1 cellular context compared by ENCODE assay signal in the genomic region with DNA sequence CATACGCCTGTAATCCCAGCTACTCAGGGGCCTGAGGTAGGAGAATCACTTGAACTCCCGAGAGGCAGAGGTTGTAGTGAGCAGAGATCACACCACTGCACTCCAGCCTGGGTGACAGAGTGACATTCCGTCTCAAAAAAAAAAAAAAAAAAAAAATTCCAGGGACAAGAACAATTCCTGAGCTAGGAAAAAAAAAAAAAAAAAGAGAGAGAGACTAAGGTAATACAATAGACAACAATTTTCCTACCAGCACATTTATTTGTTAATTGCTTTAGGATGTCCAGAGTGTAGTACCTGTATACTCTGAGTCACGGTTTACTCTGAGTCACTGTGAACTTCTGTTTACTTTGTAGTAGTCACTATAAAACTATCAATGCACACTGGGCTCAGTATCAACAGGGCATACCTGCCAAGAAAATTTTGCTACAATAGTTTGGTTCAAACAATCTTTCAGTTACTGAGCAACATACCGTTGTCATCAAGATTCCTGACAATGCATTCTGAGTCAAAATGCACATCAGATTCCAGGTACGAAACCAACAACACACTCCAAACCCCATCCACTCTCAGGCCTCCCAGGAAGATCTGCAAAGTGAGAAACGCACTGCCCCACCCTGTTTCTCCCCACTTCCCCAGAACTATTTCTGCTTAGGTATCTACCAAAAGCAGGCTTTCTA.
TF ChIP-seq lines count a peak whose summit lies in the region.

No MANE protein-coding gene starts in this region.

TF ChIP-seq in HepG2, 621 proteins besides CTCF, POLR2A, EP300 and RAD21 (continued from another document and continues in another):
- TF ChIP-seq, protein P1, sequence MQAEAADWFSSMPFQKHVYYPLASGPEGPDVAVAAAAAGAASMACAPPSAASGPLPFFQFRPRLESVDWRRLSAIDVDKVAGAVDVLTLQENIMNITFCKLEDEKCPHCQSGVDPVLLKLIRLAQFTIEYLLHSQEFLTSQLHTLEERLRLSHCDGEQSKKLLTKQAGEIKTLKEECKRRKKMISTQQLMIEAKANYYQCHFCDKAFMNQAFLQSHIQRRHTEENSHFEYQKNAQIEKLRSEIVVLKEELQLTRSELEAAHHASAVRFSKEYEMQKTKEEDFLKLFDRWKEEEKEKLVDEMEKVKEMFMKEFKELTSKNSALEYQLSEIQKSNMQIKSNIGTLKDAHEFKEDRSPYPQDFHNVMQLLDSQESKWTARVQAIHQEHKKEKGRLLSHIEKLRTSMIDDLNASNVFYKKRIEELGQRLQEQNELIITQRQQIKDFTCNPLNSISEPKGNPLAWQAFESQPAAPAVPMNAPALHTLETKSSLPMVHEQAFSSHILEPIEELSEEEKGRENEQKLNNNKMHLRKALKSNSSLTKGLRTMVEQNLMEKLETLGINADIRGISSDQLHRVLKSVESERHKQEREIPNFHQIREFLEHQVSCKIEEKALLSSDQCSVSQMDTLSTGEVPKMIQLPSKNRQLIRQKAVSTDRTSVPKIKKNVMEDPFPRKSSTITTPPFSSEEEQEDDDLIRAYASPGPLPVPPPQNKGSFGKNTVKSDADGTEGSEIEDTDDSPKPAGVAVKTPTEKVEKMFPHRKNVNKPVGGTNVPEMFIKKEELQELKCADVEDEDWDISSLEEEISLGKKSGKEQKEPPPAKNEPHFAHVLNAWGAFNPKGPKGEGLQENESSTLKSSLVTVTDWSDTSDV (CRISPR knock-in tag; IDR thresholded peaks at IDR 0.05): no peak
- no peak for TF ChIP-seq ZNF629 (CRISPR knock-in tag; conservative IDR thresholded peaks at IDR 0.05)
- TF ChIP-seq, protein P2, sequence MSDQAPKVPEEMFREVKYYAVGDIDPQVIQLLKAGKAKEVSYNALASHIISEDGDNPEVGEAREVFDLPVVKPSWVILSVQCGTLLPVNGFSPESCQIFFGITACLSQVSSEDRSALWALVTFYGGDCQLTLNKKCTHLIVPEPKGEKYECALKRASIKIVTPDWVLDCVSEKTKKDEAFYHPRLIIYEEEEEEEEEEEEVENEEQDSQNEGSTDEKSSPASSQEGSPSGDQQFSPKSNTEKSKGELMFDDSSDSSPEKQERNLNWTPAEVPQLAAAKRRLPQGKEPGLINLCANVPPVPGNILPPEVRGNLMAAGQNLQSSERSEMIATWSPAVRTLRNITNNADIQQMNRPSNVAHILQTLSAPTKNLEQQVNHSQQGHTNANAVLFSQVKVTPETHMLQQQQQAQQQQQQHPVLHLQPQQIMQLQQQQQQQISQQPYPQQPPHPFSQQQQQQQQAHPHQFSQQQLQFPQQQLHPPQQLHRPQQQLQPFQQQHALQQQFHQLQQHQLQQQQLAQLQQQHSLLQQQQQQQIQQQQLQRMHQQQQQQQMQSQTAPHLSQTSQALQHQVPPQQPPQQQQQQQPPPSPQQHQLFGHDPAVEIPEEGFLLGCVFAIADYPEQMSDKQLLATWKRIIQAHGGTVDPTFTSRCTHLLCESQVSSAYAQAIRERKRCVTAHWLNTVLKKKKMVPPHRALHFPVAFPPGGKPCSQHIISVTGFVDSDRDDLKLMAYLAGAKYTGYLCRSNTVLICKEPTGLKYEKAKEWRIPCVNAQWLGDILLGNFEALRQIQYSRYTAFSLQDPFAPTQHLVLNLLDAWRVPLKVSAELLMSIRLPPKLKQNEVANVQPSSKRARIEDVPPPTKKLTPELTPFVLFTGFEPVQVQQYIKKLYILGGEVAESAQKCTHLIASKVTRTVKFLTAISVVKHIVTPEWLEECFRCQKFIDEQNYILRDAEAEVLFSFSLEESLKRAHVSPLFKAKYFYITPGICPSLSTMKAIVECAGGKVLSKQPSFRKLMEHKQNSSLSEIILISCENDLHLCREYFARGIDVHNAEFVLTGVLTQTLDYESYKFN (CRISPR knock-in tag; conservative IDR thresholded peaks at IDR 0.05): peak; percentile 42; the same call in 1 of the 2 replicates
- no peak for TF ChIP-seq KLF12 (CRISPR knock-in tag; IDR thresholded peaks at IDR 0.05; ENCODE audit: borderline replicate concordance)
- TF ChIP-seq CHCHD3 (CRISPR knock-in tag; IDR thresholded peaks at IDR 0.05): no peak
- TF ChIP-seq FOSL1 (CRISPR knock-in tag; IDR thresholded peaks at IDR 0.05; ENCODE audit: borderline replicate concordance): peak; percentile 91
- TF ChIP-seq, protein P3, sequence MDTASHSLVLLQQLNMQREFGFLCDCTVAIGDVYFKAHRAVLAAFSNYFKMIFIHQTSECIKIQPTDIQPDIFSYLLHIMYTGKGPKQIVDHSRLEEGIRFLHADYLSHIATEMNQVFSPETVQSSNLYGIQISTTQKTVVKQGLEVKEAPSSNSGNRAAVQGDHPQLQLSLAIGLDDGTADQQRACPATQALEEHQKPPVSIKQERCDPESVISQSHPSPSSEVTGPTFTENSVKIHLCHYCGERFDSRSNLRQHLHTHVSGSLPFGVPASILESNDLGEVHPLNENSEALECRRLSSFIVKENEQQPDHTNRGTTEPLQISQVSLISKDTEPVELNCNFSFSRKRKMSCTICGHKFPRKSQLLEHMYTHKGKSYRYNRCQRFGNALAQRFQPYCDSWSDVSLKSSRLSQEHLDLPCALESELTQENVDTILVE (CRISPR knock-in tag; IDR thresholded peaks at IDR 0.05): no peak
- peak; percentile 26; the same call in 1 of the 2 replicates for TF ChIP-seq KAT7 (CRISPR knock-in tag; IDR thresholded peaks at IDR 0.05; ENCODE audit: borderline replicate concordance)
- no peak for TF ChIP-seq TAF1 (CRISPR knock-in tag; IDR thresholded peaks at IDR 0.05)
- TF ChIP-seq ZNF605 (CRISPR knock-in tag; IDR thresholded peaks at IDR 0.05): no peak
- TF ChIP-seq HMGA1 (CRISPR knock-in tag; conservative IDR thresholded peaks at IDR 0.05): no peak
- no peak for TF ChIP-seq ZNF30 (CRISPR knock-in tag; IDR thresholded peaks at IDR 0.05)
- peak; percentile 17; the same call in 1 of the 2 replicates for TF ChIP-seq ETV5 (CRISPR knock-in tag; IDR thresholded peaks at IDR 0.05; ENCODE audit: borderline replicate concordance)
- peak; percentile 44 for TF ChIP-seq ZEB1 (IDR thresholded peaks at IDR 0.05; ENCODE audit: insufficient replicate concordance, low read depth)
- TF ChIP-seq, protein P4, sequence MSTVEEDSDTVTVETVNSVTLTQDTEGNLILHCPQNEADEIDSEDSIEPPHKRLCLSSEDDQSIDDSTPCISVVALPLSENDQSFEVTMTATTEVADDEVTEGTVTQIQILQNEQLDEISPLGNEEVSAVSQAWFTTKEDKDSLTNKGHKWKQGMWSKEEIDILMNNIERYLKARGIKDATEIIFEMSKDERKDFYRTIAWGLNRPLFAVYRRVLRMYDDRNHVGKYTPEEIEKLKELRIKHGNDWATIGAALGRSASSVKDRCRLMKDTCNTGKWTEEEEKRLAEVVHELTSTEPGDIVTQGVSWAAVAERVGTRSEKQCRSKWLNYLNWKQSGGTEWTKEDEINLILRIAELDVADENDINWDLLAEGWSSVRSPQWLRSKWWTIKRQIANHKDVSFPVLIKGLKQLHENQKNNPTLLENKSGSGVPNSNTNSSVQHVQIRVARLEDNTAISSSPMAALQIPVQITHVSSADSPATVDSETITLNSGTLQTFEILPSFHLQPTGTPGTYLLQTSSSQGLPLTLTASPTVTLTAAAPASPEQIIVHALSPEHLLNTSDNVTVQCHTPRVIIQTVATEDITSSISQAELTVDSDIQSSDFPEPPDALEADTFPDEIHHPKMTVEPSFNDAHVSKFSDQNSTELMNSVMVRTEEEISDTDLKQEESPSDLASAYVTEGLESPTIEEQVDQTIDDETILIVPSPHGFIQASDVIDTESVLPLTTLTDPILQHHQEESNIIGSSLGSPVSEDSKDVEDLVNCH (CRISPR knock-in tag; IDR thresholded peaks at IDR 0.05): no peak
- TF ChIP-seq, protein P5, sequence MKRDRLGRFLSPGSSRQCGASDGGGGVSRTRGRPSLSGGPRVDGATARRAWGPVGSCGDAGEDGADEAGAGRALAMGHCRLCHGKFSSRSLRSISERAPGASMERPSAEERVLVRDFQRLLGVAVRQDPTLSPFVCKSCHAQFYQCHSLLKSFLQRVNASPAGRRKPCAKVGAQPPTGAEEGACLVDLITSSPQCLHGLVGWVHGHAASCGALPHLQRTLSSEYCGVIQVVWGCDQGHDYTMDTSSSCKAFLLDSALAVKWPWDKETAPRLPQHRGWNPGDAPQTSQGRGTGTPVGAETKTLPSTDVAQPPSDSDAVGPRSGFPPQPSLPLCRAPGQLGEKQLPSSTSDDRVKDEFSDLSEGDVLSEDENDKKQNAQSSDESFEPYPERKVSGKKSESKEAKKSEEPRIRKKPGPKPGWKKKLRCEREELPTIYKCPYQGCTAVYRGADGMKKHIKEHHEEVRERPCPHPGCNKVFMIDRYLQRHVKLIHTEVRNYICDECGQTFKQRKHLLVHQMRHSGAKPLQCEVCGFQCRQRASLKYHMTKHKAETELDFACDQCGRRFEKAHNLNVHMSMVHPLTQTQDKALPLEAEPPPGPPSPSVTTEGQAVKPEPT (CRISPR knock-in tag; IDR thresholded peaks at IDR 0.05; ENCODE audit: low read depth): no peak
- TF ChIP-seq ZNF329 (CRISPR knock-in tag; IDR thresholded peaks at IDR 0.05; ENCODE audit: low read depth): no peak
- 0 out of 2 replicates have a peak, but pooled peaks have one; percentile 30 for TF ChIP-seq GFI1 (CRISPR knock-in tag; IDR thresholded peaks at IDR 0.05; ENCODE audit: borderline replicate concordance)
- TF ChIP-seq NCOR1 (IDR thresholded peaks at IDR 0.05; ENCODE audit: borderline replicate concordance, low read length): peak; percentile 69; the same call in 1 of the 2 replicates
- TF ChIP-seq ZKSCAN8 (CRISPR knock-in tag; IDR thresholded peaks at IDR 0.05; ENCODE audit: borderline replicate concordance): peak; percentile 78; the same call in 1 of the 2 replicates
- TF ChIP-seq RELA (CRISPR knock-in tag; IDR thresholded peaks at IDR 0.05): no peak
- TF ChIP-seq, protein P6, sequence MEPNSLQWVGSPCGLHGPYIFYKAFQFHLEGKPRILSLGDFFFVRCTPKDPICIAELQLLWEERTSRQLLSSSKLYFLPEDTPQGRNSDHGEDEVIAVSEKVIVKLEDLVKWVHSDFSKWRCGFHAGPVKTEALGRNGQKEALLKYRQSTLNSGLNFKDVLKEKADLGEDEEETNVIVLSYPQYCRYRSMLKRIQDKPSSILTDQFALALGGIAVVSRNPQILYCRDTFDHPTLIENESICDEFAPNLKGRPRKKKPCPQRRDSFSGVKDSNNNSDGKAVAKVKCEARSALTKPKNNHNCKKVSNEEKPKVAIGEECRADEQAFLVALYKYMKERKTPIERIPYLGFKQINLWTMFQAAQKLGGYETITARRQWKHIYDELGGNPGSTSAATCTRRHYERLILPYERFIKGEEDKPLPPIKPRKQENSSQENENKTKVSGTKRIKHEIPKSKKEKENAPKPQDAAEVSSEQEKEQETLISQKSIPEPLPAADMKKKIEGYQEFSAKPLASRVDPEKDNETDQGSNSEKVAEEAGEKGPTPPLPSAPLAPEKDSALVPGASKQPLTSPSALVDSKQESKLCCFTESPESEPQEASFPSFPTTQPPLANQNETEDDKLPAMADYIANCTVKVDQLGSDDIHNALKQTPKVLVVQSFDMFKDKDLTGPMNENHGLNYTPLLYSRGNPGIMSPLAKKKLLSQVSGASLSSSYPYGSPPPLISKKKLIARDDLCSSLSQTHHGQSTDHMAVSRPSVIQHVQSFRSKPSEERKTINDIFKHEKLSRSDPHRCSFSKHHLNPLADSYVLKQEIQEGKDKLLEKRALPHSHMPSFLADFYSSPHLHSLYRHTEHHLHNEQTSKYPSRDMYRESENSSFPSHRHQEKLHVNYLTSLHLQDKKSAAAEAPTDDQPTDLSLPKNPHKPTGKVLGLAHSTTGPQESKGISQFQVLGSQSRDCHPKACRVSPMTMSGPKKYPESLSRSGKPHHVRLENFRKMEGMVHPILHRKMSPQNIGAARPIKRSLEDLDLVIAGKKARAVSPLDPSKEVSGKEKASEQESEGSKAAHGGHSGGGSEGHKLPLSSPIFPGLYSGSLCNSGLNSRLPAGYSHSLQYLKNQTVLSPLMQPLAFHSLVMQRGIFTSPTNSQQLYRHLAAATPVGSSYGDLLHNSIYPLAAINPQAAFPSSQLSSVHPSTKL (CRISPR knock-in tag; IDR thresholded peaks at IDR 0.05): peak; percentile 87
- TF ChIP-seq ZNF792 (CRISPR knock-in tag; IDR thresholded peaks at IDR 0.05): 0 out of 2 replicates have a peak, but pooled peaks have one; percentile 39
- TF ChIP-seq KLF13 (CRISPR knock-in tag; IDR thresholded peaks at IDR 0.05): no peak
- no peak for TF ChIP-seq CCDC6 (CRISPR knock-in tag; IDR thresholded peaks at IDR 0.05)
- no peak for TF ChIP-seq SCMH1 (CRISPR knock-in tag; IDR thresholded peaks at IDR 0.05; ENCODE audit: borderline replicate concordance)
- TF ChIP-seq NR2F2 (IDR thresholded peaks at IDR 0.05; ENCODE audit: borderline replicate concordance, low read depth): no peak
- TF ChIP-seq ZNF441 (CRISPR knock-in tag; IDR thresholded peaks at IDR 0.05; ENCODE audit: borderline replicate concordance): no peak
- no peak for TF ChIP-seq ZBTB21 (CRISPR knock-in tag; IDR thresholded peaks at IDR 0.05)
- TF ChIP-seq ZSCAN20 (CRISPR knock-in tag; IDR thresholded peaks at IDR 0.05; ENCODE audit: borderline replicate concordance): no peak
- peak; percentile 54; the same call in 1 of the 2 replicates for TF ChIP-seq TBX2 (CRISPR knock-in tag; IDR thresholded peaks at IDR 0.05; ENCODE audit: borderline replicate concordance)
- no peak for TF ChIP-seq CENPX (CRISPR knock-in tag; IDR thresholded peaks at IDR 0.05)
- TF ChIP-seq, protein P7, sequence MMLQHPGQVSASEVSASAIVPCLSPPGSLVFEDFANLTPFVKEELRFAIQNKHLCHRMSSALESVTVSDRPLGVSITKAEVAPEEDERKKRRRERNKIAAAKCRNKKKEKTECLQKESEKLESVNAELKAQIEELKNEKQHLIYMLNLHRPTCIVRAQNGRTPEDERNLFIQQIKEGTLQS (CRISPR knock-in tag; IDR thresholded peaks at IDR 0.05): peak; percentile 76; the same call in 1 of the 2 replicates
- TF ChIP-seq NFKB2 (CRISPR knock-in tag; IDR thresholded peaks at IDR 0.05; ENCODE audit: borderline replicate concordance): no peak
- TF ChIP-seq PRPF4 (IDR thresholded peaks at IDR 0.05; ENCODE audit: low read depth, low read length, poor library complexity, severe bottlenecking): no peak
- TF ChIP-seq, protein P8, sequence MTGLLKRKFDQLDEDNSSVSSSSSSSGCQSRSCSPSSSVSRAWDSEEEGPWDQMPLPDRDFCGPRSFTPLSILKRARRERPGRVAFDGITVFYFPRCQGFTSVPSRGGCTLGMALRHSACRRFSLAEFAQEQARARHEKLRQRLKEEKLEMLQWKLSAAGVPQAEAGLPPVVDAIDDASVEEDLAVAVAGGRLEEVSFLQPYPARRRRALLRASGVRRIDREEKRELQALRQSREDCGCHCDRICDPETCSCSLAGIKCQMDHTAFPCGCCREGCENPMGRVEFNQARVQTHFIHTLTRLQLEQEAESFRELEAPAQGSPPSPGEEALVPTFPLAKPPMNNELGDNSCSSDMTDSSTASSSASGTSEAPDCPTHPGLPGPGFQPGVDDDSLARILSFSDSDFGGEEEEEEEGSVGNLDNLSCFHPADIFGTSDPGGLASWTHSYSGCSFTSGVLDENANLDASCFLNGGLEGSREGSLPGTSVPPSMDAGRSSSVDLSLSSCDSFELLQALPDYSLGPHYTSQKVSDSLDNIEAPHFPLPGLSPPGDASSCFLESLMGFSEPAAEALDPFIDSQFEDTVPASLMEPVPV (CRISPR knock-in tag; IDR thresholded peaks at IDR 0.05): no peak
- TF ChIP-seq, protein P9, sequence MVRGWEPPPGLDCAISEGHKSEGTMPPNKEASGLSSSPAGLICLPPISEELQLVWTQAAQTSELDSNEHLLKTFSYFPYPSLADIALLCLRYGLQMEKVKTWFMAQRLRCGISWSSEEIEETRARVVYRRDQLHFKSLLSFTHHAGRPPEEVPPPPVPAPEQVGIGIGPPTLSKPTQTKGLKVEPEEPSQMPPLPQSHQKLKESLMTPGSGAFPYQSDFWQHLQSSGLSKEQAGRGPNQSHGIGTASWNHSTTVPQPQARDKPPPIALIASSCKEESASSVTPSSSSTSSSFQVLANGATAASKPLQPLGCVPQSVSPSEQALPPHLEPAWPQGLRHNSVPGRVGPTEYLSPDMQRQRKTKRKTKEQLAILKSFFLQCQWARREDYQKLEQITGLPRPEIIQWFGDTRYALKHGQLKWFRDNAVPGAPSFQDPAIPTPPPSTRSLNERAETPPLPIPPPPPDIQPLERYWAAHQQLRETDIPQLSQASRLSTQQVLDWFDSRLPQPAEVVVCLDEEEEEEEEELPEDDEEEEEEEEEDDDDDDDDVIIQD (CRISPR knock-in tag; IDR thresholded peaks at IDR 0.05; ENCODE audit: low read depth): peak; percentile 52; the same call in 1 of the 2 replicates
- TF ChIP-seq MEF2D (CRISPR knock-in tag; IDR thresholded peaks at IDR 0.05): no peak
